1 cellular context compared by ENCODE assay signal in the genomic region with DNA sequence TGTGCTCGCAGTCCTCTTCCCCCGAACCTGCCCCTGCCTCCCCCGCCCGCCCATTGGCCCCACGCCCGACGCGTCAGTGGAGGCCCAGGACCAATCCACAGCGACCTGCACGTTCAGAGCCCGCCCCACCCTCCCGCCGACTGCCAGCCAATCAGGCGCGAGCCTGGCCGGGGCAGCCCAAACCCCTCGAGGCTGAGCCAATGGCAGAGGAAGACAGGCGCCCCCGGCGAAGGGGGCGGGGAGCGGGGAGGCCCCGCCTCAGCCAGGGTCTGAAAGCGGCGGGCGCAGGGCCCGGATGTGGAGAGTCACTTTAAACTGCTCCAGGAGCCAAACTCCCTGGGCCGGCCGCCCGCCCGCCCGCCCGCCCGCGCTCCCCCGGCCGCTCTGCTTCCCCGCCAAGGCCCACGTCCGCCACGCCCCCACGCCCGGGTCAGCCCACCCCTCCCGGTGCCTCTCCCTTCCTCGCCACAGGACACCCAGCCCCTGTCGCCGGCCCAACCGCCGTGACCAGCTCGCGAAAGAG.
TF ChIP-seq lines count a peak whose summit lies in the region.

No MANE protein-coding gene starts in this region.

TF ChIP-seq in H1, 55 proteins besides CTCF, POLR2A, EP300 and RAD21:
- no peak for TF ChIP-seq POU5F1 (IDR thresholded peaks at IDR 0.05; ENCODE audit: low read depth, low read length)
- TF ChIP-seq, protein P1, sequence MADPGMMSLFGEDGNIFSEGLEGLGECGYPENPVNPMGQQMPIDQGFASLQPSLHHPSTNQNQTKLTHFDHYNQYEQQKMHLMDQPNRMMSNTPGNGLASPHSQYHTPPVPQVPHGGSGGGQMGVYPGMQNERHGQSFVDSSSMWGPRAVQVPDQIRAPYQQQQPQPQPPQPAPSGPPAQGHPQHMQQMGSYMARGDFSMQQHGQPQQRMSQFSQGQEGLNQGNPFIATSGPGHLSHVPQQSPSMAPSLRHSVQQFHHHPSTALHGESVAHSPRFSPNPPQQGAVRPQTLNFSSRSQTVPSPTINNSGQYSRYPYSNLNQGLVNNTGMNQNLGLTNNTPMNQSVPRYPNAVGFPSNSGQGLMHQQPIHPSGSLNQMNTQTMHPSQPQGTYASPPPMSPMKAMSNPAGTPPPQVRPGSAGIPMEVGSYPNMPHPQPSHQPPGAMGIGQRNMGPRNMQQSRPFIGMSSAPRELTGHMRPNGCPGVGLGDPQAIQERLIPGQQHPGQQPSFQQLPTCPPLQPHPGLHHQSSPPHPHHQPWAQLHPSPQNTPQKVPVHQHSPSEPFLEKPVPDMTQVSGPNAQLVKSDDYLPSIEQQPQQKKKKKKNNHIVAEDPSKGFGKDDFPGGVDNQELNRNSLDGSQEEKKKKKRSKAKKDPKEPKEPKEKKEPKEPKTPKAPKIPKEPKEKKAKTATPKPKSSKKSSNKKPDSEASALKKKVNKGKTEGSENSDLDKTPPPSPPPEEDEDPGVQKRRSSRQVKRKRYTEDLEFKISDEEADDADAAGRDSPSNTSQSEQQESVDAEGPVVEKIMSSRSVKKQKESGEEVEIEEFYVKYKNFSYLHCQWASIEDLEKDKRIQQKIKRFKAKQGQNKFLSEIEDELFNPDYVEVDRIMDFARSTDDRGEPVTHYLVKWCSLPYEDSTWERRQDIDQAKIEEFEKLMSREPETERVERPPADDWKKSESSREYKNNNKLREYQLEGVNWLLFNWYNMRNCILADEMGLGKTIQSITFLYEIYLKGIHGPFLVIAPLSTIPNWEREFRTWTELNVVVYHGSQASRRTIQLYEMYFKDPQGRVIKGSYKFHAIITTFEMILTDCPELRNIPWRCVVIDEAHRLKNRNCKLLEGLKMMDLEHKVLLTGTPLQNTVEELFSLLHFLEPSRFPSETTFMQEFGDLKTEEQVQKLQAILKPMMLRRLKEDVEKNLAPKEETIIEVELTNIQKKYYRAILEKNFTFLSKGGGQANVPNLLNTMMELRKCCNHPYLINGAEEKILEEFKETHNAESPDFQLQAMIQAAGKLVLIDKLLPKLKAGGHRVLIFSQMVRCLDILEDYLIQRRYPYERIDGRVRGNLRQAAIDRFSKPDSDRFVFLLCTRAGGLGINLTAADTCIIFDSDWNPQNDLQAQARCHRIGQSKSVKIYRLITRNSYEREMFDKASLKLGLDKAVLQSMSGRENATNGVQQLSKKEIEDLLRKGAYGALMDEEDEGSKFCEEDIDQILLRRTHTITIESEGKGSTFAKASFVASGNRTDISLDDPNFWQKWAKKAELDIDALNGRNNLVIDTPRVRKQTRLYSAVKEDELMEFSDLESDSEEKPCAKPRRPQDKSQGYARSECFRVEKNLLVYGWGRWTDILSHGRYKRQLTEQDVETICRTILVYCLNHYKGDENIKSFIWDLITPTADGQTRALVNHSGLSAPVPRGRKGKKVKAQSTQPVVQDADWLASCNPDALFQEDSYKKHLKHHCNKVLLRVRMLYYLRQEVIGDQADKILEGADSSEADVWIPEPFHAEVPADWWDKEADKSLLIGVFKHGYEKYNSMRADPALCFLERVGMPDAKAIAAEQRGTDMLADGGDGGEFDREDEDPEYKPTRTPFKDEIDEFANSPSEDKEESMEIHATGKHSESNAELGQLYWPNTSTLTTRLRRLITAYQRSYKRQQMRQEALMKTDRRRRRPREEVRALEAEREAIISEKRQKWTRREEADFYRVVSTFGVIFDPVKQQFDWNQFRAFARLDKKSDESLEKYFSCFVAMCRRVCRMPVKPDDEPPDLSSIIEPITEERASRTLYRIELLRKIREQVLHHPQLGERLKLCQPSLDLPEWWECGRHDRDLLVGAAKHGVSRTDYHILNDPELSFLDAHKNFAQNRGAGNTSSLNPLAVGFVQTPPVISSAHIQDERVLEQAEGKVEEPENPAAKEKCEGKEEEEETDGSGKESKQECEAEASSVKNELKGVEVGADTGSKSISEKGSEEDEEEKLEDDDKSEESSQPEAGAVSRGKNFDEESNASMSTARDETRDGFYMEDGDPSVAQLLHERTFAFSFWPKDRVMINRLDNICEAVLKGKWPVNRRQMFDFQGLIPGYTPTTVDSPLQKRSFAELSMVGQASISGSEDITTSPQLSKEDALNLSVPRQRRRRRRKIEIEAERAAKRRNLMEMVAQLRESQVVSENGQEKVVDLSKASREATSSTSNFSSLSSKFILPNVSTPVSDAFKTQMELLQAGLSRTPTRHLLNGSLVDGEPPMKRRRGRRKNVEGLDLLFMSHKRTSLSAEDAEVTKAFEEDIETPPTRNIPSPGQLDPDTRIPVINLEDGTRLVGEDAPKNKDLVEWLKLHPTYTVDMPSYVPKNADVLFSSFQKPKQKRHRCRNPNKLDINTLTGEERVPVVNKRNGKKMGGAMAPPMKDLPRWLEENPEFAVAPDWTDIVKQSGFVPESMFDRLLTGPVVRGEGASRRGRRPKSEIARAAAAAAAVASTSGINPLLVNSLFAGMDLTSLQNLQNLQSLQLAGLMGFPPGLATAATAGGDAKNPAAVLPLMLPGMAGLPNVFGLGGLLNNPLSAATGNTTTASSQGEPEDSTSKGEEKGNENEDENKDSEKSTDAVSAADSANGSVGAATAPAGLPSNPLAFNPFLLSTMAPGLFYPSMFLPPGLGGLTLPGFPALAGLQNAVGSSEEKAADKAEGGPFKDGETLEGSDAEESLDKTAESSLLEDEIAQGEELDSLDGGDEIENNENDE (IDR thresholded peaks at IDR 0.05; ENCODE audit: insufficient replicate concordance, low read length), result no peak
- no peak for TF ChIP-seq SAP30 (IDR thresholded peaks at IDR 0.05; ENCODE audit: insufficient read depth, insufficient replicate concordance, low read length)
- TF ChIP-seq ZNF274 (IDR thresholded peaks at IDR 0.05; ENCODE audit: borderline replicate concordance, extremely low read depth, low read length), result no peak
- no peak for TF ChIP-seq CBX5 (IDR thresholded peaks at IDR 0.05; ENCODE audit: low read depth, low read length)
- no peak for TF ChIP-seq RNF2 (IDR thresholded peaks at IDR 0.05; ENCODE audit: borderline replicate concordance, low read depth, low read length, missing control alignments, poor library complexity, severe bottlenecking)
- no peak for TF ChIP-seq TAF7 (optimal IDR thresholded peaks at IDR 0.05; ENCODE audit: borderline replicate concordance, low read depth, low read length)
- TF ChIP-seq SRF (IDR thresholded peaks at IDR 0.05; ENCODE audit: low read depth, low read length), result no peak
- no peak for TF ChIP-seq EZH2 (IDR thresholded peaks at IDR 0.05; ENCODE audit: low read depth, low read length, severe bottlenecking)
- no peak for TF ChIP-seq ASH2L (IDR thresholded peaks at IDR 0.05; ENCODE audit: low read length)
- no peak for TF ChIP-seq POLR2AphosphoS5 (IDR thresholded peaks at IDR 0.05; ENCODE audit: low read depth, low read length)
- TF ChIP-seq, protein P2, sequence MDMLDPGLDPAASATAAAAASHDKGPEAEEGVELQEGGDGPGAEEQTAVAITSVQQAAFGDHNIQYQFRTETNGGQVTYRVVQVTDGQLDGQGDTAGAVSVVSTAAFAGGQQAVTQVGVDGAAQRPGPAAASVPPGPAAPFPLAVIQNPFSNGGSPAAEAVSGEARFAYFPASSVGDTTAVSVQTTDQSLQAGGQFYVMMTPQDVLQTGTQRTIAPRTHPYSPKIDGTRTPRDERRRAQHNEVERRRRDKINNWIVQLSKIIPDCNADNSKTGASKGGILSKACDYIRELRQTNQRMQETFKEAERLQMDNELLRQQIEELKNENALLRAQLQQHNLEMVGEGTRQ (IDR thresholded peaks at IDR 0.05; ENCODE audit: low read length), result no peak
- TF ChIP-seq CEBPB (IDR thresholded peaks at IDR 0.05; ENCODE audit: low read depth, low read length), result no peak
- TF ChIP-seq KDM1A (IDR thresholded peaks at IDR 0.05; ENCODE audit: borderline replicate concordance, low read length), result no peak
- TF ChIP-seq PHF8 (conservative IDR thresholded peaks at IDR 0.05; ENCODE audit: low read depth, low read length), result no peak
- no peak for TF ChIP-seq SIRT6 (IDR thresholded peaks at IDR 0.05; ENCODE audit: low read length)
- no peak for TF ChIP-seq HDAC6 (IDR thresholded peaks at IDR 0.05; ENCODE audit: low read depth, low read length)
- no peak for TF ChIP-seq NANOG (IDR thresholded peaks at IDR 0.05; ENCODE audit: insufficient read depth, low read depth, low read length, poor library complexity, severe bottlenecking)
- no peak for TF ChIP-seq FOSL1 (IDR thresholded peaks at IDR 0.05; ENCODE audit: insufficient read depth, low read depth, low read length)
- no peak for TF ChIP-seq TEAD4 (IDR thresholded peaks at IDR 0.05; ENCODE audit: low read depth, low read length)
- TF ChIP-seq CREB1 (IDR thresholded peaks at IDR 0.05), result peak; percentile 77
- no peak for TF ChIP-seq SIN3A (conservative IDR thresholded peaks at IDR 0.05 in 1 of 2, IDR thresholded peaks at IDR 0.05 in 1 of 2; ENCODE audit: low read depth in 1 of 2, low read length in 2 of 2)
- TF ChIP-seq SP1 (IDR thresholded peaks at IDR 0.05; ENCODE audit: low read depth, low read length), result peak; percentile 87; the same call in 1 of the 2 replicates
- TF ChIP-seq KDM5A (IDR thresholded peaks at IDR 0.05; ENCODE audit: low read length), result no peak
- TF ChIP-seq CTBP2 (IDR thresholded peaks at IDR 0.05; ENCODE audit: borderline replicate concordance, insufficient read depth, insufficient read length, low read length), result no peak
- no peak for TF ChIP-seq TCF12 (IDR thresholded peaks at IDR 0.05; ENCODE audit: low read depth, low read length)
- TF ChIP-seq CBX8 (IDR thresholded peaks at IDR 0.05; ENCODE audit: borderline replicate concordance, low read depth, low read length), result no peak
- TF ChIP-seq, protein P3, sequence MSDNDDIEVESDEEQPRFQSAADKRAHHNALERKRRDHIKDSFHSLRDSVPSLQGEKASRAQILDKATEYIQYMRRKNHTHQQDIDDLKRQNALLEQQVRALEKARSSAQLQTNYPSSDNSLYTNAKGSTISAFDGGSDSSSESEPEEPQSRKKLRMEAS (IDR thresholded peaks at IDR 0.05), result no peak
- no peak for TF ChIP-seq JUN (IDR thresholded peaks at IDR 0.05; ENCODE audit: low read depth, low read length)
- peak; percentile 44; the same call in 1 of the 2 replicates for TF ChIP-seq SP4 (IDR thresholded peaks at IDR 0.05; ENCODE audit: low read length)
- TF ChIP-seq TBP (IDR thresholded peaks at IDR 0.05; ENCODE audit: low read depth, low read length), result peak; percentile 88
- TF ChIP-seq GTF2F1 (IDR thresholded peaks at IDR 0.05; ENCODE audit: borderline replicate concordance, low read depth, low read length), result no peak
- TF ChIP-seq TAF1 (IDR thresholded peaks at IDR 0.05; ENCODE audit: low read depth, low read length), result peak; percentile 85
- TF ChIP-seq SP2 (IDR thresholded peaks at IDR 0.05; ENCODE audit: low read length), result peak; percentile 15; the same call in 1 of the 2 replicates
- no peak for TF ChIP-seq EGR1 (IDR thresholded peaks at IDR 0.05; ENCODE audit: borderline replicate concordance, low read depth, low read length)
